2 cellular contexts compared by ENCODE assay signal in genomic region chr20:33667245-33668086, GRCh38.
TF ChIP-seq lines count a peak whose summit lies in the region.

No MANE protein-coding gene starts in this region.

TF ChIP-seq in IMR-90, 13 proteins besides CTCF, POLR2A, EP300 and RAD21 (continued from another document):
- TF ChIP-seq USF2 (IDR thresholded peaks at IDR 0.05; ENCODE audit: low read depth, low read length) (no peak), RCOR1 (IDR thresholded peaks at IDR 0.05; ENCODE audit: insufficient replicate concordance, low read length) (no peak), RFX5 (IDR thresholded peaks at IDR 0.05; ENCODE audit: low read depth, low read length) (no peak), CEBPB (IDR thresholded peaks at IDR 0.05; ENCODE audit: low read depth, low read length) (no peak), BHLHE40 (IDR thresholded peaks at IDR 0.05; ENCODE audit: low read depth, low read length) (no peak), FOS (IDR thresholded peaks at IDR 0.05; ENCODE audit: low read depth, low read length) (no peak), MAZ (IDR thresholded peaks at IDR 0.05; ENCODE audit: borderline replicate concordance, low read depth, low read length) (no peak), CHD1 (IDR thresholded peaks at IDR 0.05; ENCODE audit: low read depth, low read length) (no peak)
- TF ChIP-seq, protein P1, sequence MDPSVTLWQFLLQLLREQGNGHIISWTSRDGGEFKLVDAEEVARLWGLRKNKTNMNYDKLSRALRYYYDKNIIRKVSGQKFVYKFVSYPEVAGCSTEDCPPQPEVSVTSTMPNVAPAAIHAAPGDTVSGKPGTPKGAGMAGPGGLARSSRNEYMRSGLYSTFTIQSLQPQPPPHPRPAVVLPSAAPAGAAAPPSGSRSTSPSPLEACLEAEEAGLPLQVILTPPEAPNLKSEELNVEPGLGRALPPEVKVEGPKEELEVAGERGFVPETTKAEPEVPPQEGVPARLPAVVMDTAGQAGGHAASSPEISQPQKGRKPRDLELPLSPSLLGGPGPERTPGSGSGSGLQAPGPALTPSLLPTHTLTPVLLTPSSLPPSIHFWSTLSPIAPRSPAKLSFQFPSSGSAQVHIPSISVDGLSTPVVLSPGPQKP (IDR thresholded peaks at IDR 0.05; ENCODE audit: borderline replicate concordance, low read depth, low read length), result no peak

TF ChIP-seq in liver, 16 proteins besides CTCF, POLR2A, EP300 and RAD21 (continued from another document):
- TF ChIP-seq REST (IDR thresholded peaks at IDR 0.05) (no peak), GABPA (IDR thresholded peaks at IDR 0.05 in 1 of 2, conservative IDR thresholded peaks at IDR 0.05 in 1 of 2) (no peak), SP1 (IDR thresholded peaks at IDR 0.05) (peak; percentile 10), HNF4G (IDR thresholded peaks at IDR 0.05) (no peak), FOXA2 (IDR thresholded peaks at IDR 0.05) (no peak), HNF4A (conservative IDR thresholded peaks at IDR 0.05) (no peak), YY1 (IDR thresholded peaks at IDR 0.05) (peak; percentile 42)
